Comparison of ENCODE assay signal across 8 cellular contexts in the genomic region with DNA sequence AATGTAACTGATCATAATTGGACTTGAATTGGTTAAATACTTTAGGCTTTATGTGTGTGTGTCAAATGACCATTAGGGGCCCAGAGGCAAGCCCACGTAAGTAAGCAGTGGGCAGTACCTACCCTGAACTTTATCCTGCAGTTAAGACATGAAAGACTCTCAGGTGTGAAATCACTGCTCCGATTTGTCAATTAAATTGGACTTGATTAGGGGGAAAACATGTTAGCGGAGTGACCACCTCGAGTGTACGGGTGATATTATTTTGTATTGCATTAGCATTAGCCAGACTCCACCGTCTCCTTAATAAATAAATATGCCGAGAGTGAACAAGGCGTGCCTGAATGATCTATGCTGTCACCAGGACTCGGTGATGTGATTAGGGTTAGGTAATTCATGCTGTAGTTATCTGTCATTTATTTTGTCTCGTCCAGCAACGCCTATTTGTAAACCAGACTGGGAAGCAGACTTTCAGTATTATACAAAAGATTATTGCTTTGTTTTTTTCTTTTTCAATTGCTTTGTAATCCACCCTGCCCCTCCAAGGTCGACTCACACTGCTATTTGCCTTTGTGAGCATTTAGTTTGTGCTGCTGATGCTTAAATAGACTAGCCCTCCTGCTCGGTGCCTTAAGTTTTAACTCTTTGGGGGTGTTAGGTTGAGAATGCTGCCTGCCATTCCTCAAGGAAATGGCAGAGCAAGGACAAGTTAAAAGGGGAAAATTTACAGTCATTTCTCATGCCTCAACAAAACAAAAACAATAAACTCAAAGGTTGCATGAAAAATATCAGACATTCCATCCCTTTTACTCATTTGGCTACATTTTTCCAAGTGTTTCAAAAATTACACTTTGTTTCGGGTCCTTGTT. TPM values are rescaled to one million over a fixed set of nuclear protein-coding genes. Genes with fewer than 3 reads are reported as not detected.
DNase-seq lines count a peak whose midpoint lies in the region; ATAC-seq and TF ChIP-seq lines count a peak whose summit lies in the region.

No MANE protein-coding gene starts in this region.

- no peaks in the 10 kb centered on the region for H3K9me2 ChIP-seq in hepatocyte (replicated peaks; ENCODE audit: insufficient read depth)

- H3K27me3 Mint-ChIP-seq in activated CD8-positive, alpha-beta T cell treated with anti-CD3 and anti-CD28 coated beads, Interleukin-2, amount 10 ng/mL, durations not matched to agents 7 days and 5 days (ENCODE audit: low read depth), result peaks cover 8% of the 10 kb centered on the region

- peak overlapping the region; percentile 75 for H3K4me3 Mint-ChIP-seq in activated CD8-positive, alpha-beta T cell treated with anti-CD3 and anti-CD28 coated beads, Interleukin-2, amount 10 ng/mL, durations not matched to agents 7 days and 5 days

- 6% methylated on average over 14 of the region's 14 CpGs for WGBS in hepatocyte (ENCODE audit: low lambda C conversion rate, missing lambda C conversion rate)
- WGBS in suprapubic skin, result 27% methylated on average over 14 of the region's 14 CpGs

- CTCF ChIA-PET in activated CD8-positive, alpha-beta T cell treated with anti-CD3 and anti-CD28 coated beads, Interleukin-2, amount 10 ng/mL, durations not matched to agents 7 days and 5 days (lab: Charles Lee), result no interaction called here

- no peak overlapping the region for H3K27ac Mint-ChIP-seq in activated CD8-positive, alpha-beta T cell treated with anti-CD3 and anti-CD28 coated beads, Interleukin-2, amount 10 ng/mL, durations not matched to agents 7 days and 5 days

- H3K36me3 ChIP-seq in hepatocyte (replicated peaks; ENCODE audit: insufficient read depth, low read depth) (no peaks in the 10 kb centered on the region), suprapubic skin (no peaks in the 10 kb centered on the region)

- H3K4me3 ChIP-seq in hepatocyte, result peak overlapping the region; percentile 66
- peak overlapping the region; percentile 58 for H3K4me3 ChIP-seq in suprapubic skin

- H3K4me1 Mint-ChIP-seq in activated CD8-positive, alpha-beta T cell treated with anti-CD3 and anti-CD28 coated beads, Interleukin-2, amount 10 ng/mL, durations not matched to agents 7 days and 5 days (ENCODE audit: low read depth), result peaks cover 24% of the 10 kb centered on the region

- H3K4me1 ChIP-seq in hepatocyte (ENCODE audit: insufficient read depth), result peaks cover 5% of the 10 kb centered on the region
- peaks cover 19% of the 10 kb centered on the region for H3K4me1 ChIP-seq in suprapubic skin

- ATAC-seq in activated CD4-positive, CD25-positive, alpha-beta regulatory T cell treated with anti-CD3 and anti-CD28 coated beads, Interleukin-2, amount 50 U/mL, for 24 hours, result peak; percentile 21 to 31
- no peak for ATAC-seq in activated CD8-positive, alpha-beta T cell treated with anti-CD3 and anti-CD28 coated beads, Interleukin-2, amount 10 ng/mL, durations not matched to agents 7 days and 5 days
- ATAC-seq in esophagus mucosa, result no peak

- no peaks in the 10 kb centered on the region for H3K9me3 Mint-ChIP-seq in activated CD8-positive, alpha-beta T cell treated with anti-CD3 and anti-CD28 coated beads, Interleukin-2, amount 10 ng/mL, durations not matched to agents 7 days and 5 days (ENCODE audit: insufficient read depth)

- peak overlapping the region; percentile 76 for H3K4me2 ChIP-seq in hepatocyte

- H3K9me3 ChIP-seq in hepatocyte (ENCODE audit: low read depth) (no peaks in the 10 kb centered on the region), suprapubic skin (no peaks in the 10 kb centered on the region)

- H3K27ac ChIP-seq in hepatocyte (peak overlapping the region; percentile 93), suprapubic skin (peak overlapping the region; percentile 87)

- H3K36me3 Mint-ChIP-seq in activated CD8-positive, alpha-beta T cell treated with anti-CD3 and anti-CD28 coated beads, Interleukin-2, amount 10 ng/mL, durations not matched to agents 7 days and 5 days (ENCODE audit: low read depth), result no peaks in the 10 kb centered on the region

- DNase-seq in activated CD4-positive, CD25-positive, alpha-beta regulatory T cell (lab: John Stamatoyannopoulos, UW), result no peak
- no peak for DNase-seq in activated CD8-positive, alpha-beta T cell treated with anti-CD3 and anti-CD28 coated beads, Interleukin-2, amount 10 ng/mL, durations not matched to agents 7 days and 5 days
- DNase-seq in hepatocyte (ENCODE audit: low spot score) (peak; percentile 44), suprapubic skin (ENCODE audit: low spot score in 2 of 2) (no peak), NCI-H2029 (lab: John Stamatoyannopoulos, UW) (no peak), NCI-H446 (lab: John Stamatoyannopoulos, UW) (no peak)

- no peak for TF ChIP-seq EP300 in suprapubic skin (IDR thresholded peaks at IDR 0.05)

- no peaks in the 10 kb centered on the region for H4K20me1 ChIP-seq in hepatocyte (ENCODE audit: insufficient read depth, poor library complexity, severe bottlenecking)

- POLR2A ChIA-PET in activated CD8-positive, alpha-beta T cell treated with anti-CD3 and anti-CD28 coated beads, Interleukin-2, amount 10 ng/mL, durations not matched to agents 7 days and 5 days (lab: Charles Lee), result no interaction called here

- no peak for TF ChIP-seq POLR2A in suprapubic skin (IDR thresholded peaks at IDR 0.05)

- H3K27me3 ChIP-seq in hepatocyte, result no peaks in the 10 kb centered on the region
- no peaks in the 10 kb centered on the region for H3K27me3 ChIP-seq in suprapubic skin

- H2AFZ ChIP-seq in hepatocyte, result peak overlapping the region; percentile 36

- H3K79me2 ChIP-seq in hepatocyte, result peaks cover 59% of the 10 kb centered on the region

- TF ChIP-seq CTCF in hepatocyte (IDR thresholded peaks at IDR 0.05; ENCODE audit: poor library complexity) (no peak), suprapubic skin (IDR thresholded peaks at IDR 0.05) (no peak)

RNA-seq across cellular contexts. Expression of a gene that starts 1.8 kb away (rescaled TPM):
- under 1 TPM; 0.11 to 0.29 TPM for total RNA-seq in activated CD8-positive, alpha-beta T cell treated with anti-CD3 and anti-CD28 coated beads, Interleukin-2, amount 10 ng/mL, durations not matched to agents 7 days and 5 days
- 31.4 and 37.1 TPM in 2 replicates for total RNA-seq in hepatocyte
- 32.6 and 34.9 TPM in 2 replicates for polyA plus RNA-seq in hepatocyte
- total RNA-seq in suprapubic skin, result 10 to 100 TPM in 2 of 4 donors, 1 to 10 TPM in 2; 7.7 to 23.4 (median 11.9) TPM
- total RNA-seq in esophagus mucosa, result 3.4 TPM

Comparison
In these comparisons a context has a peak if more than half of its experiments do, and no peak if none do; other contexts are left out.
1. ATAC-seq: peak in activated CD4-positive, CD25-positive, alpha-beta regulatory T cell treated with anti-CD3 and anti-CD28 coated beads, Interleukin-2, amount 50 U/mL, for 24 hours (2 of 2); none in activated CD8-positive, alpha-beta T cell treated with anti-CD3 and anti-CD28 coated beads, Interleukin-2, amount 10 ng/mL, durations not matched to agents 7 days and 5 days (single experiment) and esophagus mucosa (single experiment).